In genomic region chr11:1041936-1042608, GRCh38 we compare ENCODE assay signal across 1 cellular context.
TF ChIP-seq lines count a peak whose summit lies in the region.

No MANE protein-coding gene starts in this region.

TF ChIP-seq in K562, 482 proteins besides CTCF, POLR2A, EP300 and RAD21 (continued from another document and continues in another):
- TF ChIP-seq ZBTB40 (IDR thresholded peaks at IDR 0.05) (no peak), ZBTB40 (CRISPR knock-in tag; IDR thresholded peaks at IDR 0.05) (no peak), SMAD4 (CRISPR knock-in tag; conservative IDR thresholded peaks at IDR 0.05) (peak; percentile 69), FOXK2 (conservative IDR thresholded peaks at IDR 0.05 in 1 of 2, IDR thresholded peaks at IDR 0.05 in 1 of 2; ENCODE audit: low read depth in 2 of 2) (no peak), ZNF3 (CRISPR knock-in tag; IDR thresholded peaks at IDR 0.05) (no peak), ZNF23 (CRISPR knock-in tag; IDR thresholded peaks at IDR 0.05) (no peak), HDAC8 (tag; IDR thresholded peaks at IDR 0.05) (no peak), KDM5B (IDR thresholded peaks at IDR 0.05; ENCODE audit: insufficient replicate concordance, low read depth, low read length) (no peak), RFX7 (CRISPR knock-in tag; IDR thresholded peaks at IDR 0.05) (no peak), SREBF2 (CRISPR knock-in tag; IDR thresholded peaks at IDR 0.05) (no peak), ZBED1 (IDR thresholded peaks at IDR 0.05) (no peak), ELF2 (CRISPR knock-in tag; IDR thresholded peaks at IDR 0.05) (no peak), CCNT2 (IDR thresholded peaks at IDR 0.05; ENCODE audit: borderline replicate concordance, extremely low read depth, insufficient read length, low read depth, low read length) (peak; percentile 60), MEF2A (IDR thresholded peaks at IDR 0.05; ENCODE audit: control insufficient read depth, low read depth, low read length) (no peak), DACH1 (IDR thresholded peaks at IDR 0.05; ENCODE audit: partially characterized antibody) (no peak), ZNF57 (CRISPR knock-in tag; IDR thresholded peaks at IDR 0.05) (no peak), GTF2F1 (IDR thresholded peaks at IDR 0.05; ENCODE audit: low read depth, low read length) (no peak), TARDBP (IDR thresholded peaks at IDR 0.05) (no peak), CREB5 (CRISPR knock-in tag; IDR thresholded peaks at IDR 0.05) (no peak), ZSCAN32 (CRISPR knock-in tag; IDR thresholded peaks at IDR 0.05) (no peak), MAFK (IDR thresholded peaks at IDR 0.05; ENCODE audit: low read length) (no peak), ZNF395 (CRISPR knock-in tag; IDR thresholded peaks at IDR 0.05) (no peak), ZNF407 (IDR thresholded peaks at IDR 0.05; ENCODE audit: low read depth) (no peak), FOXP4 (CRISPR knock-in tag; IDR thresholded peaks at IDR 0.05; ENCODE audit: borderline replicate concordance) (no peak), YBX1 (IDR thresholded peaks at IDR 0.05) (no peak), XRCC3 (IDR thresholded peaks at IDR 0.05) (no peak), ZNF584 (CRISPR knock-in tag; IDR thresholded peaks at IDR 0.05; ENCODE audit: low read depth) (no peak), NR2C2 (CRISPR knock-in tag; IDR thresholded peaks at IDR 0.05) (no peak), NR2C2 (tag; IDR thresholded peaks at IDR 0.05) (no peak), ZNF347 (CRISPR knock-in tag; IDR thresholded peaks at IDR 0.05; ENCODE audit: low read depth) (no peak), ZNF518B (CRISPR knock-in tag; IDR thresholded peaks at IDR 0.05) (no peak), SRF (CRISPR knock-in tag; IDR thresholded peaks at IDR 0.05) (no peak), GATA2 (CRISPR knock-in tag; IDR thresholded peaks at IDR 0.05) (no peak)
